2 cellular contexts compared by ENCODE assay signal in the genomic region with DNA sequence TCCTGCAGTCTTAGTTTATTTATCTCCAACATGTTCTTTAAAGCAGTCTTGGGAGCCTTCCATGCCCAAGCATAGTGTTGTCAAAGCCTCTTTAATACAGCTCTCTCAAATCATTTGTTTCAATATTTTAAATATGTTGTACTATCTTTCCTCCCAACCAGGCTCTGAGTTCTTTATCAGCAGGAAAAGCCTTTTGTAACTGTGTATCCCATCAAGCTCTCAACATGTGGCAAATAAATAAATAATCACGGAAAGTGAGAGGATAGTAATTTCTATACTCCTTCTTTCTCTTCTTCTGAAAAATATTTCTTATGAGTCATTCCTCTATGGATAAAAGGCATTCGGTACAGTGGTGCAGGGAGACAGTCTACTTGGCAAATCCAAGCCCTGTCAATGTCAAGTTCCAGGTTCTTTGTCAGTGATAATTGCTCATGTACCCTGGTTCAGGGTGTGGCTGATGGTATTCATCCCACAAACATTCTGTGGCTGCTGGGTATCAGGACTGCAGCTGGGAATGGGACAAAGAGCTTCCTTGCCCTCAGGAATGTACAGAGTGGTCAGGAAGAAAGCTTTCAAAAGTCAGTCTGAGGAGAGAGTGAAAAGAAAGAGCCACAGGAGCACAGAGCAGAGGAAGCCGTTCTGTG.
A peak's percentile ranks its signal among the peaks of the same experiment; 100 is the strongest.
TF ChIP-seq lines count a peak whose summit lies in the region.

No MANE protein-coding gene starts in this region.

TF ChIP-seq in GM23338, 12 proteins besides CTCF, POLR2A, EP300 and RAD21 (continued from another document):
- 0 out of 2 replicates have a peak, but pooled peaks have one; percentile 15 for TF ChIP-seq ZNF462 (CRISPR knock-in tag; IDR thresholded peaks at IDR 0.05)
TF ChIP-seq in GM23338: peak in this region for 1.

TF ChIP-seq in SK-N-SH treated with all-trans-retinoic acid at 6 μM for 48 hours, 23 proteins besides CTCF, POLR2A, EP300 and RAD21 (continued from another document):
- TF ChIP-seq TCF4 (CRISPR knock-in tag; IDR thresholded peaks at IDR 0.05; ENCODE audit: borderline replicate concordance) (no peak), TOX (CRISPR knock-in tag; IDR thresholded peaks at IDR 0.05; ENCODE audit: borderline replicate concordance) (no peak), CSDC2 (CRISPR knock-in tag; IDR thresholded peaks at IDR 0.05) (no peak), ZNF565 (CRISPR knock-in tag; conservative IDR thresholded peaks at IDR 0.05; ENCODE audit: low read depth) (no peak), RARB (CRISPR knock-in tag; IDR thresholded peaks at IDR 0.05) (no peak)
- TF ChIP-seq, protein P1, sequence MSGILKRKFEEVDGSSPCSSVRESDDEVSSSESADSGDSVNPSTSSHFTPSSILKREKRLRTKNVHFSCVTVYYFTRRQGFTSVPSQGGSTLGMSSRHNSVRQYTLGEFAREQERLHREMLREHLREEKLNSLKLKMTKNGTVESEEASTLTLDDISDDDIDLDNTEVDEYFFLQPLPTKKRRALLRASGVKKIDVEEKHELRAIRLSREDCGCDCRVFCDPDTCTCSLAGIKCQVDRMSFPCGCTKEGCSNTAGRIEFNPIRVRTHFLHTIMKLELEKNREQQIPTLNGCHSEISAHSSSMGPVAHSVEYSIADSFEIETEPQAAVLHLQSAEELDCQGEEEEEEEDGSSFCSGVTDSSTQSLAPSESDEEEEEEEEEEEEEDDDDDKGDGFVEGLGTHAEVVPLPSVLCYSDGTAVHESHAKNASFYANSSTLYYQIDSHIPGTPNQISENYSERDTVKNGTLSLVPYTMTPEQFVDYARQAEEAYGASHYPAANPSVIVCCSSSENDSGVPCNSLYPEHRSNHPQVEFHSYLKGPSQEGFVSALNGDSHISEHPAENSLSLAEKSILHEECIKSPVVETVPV (CRISPR knock-in tag; IDR thresholded peaks at IDR 0.05), result no peak
- TF ChIP-seq, protein P2, sequence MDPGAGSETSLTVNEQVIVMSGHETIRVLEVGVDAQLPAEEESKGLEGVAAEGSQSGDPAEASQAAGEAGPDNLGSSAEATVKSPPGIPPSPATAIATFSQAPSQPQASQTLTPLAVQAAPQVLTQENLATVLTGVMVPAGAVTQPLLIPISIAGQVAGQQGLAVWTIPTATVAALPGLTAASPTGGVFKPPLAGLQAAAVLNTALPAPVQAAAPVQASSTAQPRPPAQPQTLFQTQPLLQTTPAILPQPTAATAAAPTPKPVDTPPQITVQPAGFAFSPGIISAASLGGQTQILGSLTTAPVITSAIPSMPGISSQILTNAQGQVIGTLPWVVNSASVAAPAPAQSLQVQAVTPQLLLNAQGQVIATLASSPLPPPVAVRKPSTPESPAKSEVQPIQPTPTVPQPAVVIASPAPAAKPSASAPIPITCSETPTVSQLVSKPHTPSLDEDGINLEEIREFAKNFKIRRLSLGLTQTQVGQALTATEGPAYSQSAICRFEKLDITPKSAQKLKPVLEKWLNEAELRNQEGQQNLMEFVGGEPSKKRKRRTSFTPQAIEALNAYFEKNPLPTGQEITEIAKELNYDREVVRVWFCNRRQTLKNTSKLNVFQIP (CRISPR knock-in tag; IDR thresholded peaks at IDR 0.05; ENCODE audit: borderline replicate concordance, low read depth), result no peak
TF ChIP-seq in SK-N-SH treated with all-trans-retinoic acid at 6 μM for 48 hours: peak in this region for 0.
